In genomic region chr20:13784893-13785715, GRCh38 we compare ENCODE assay signal across 1 cellular context.
A peak's percentile ranks its signal among the peaks of the same experiment; 100 is the strongest.
TF ChIP-seq lines count a peak whose summit lies in the region.

Gene ESF1, minus strand, starts transcription at chr20:13784919. Its CDS starts 1,779 bp downstream, at chr20:13783140.
Gene NDUFAF5, plus strand, starts transcription at chr20:13785028. Its CDS starts 41 bp downstream, at chr20:13785069.

TF ChIP-seq in K562, 482 proteins besides CTCF, POLR2A, EP300 and RAD21 (continued from another document and continues in another):
- TF ChIP-seq SETDB1 (IDR thresholded peaks at IDR 0.05; ENCODE audit: low read length) (no peak), KAT8 (IDR thresholded peaks at IDR 0.05; ENCODE audit: low read depth) (no peak), ZSCAN29 (IDR thresholded peaks at IDR 0.05) (no peak), ZFP36 (IDR thresholded peaks at IDR 0.05; ENCODE audit: low read depth, low read length, partially characterized antibody) (no peak), IRF9 (tag; IDR thresholded peaks at IDR 0.05) (no peak), PCBP1 (IDR thresholded peaks at IDR 0.05; ENCODE audit: low read depth, low read length, poor library complexity, severe bottlenecking) (no peak), XRCC5 (IDR thresholded peaks at IDR 0.05; ENCODE audit: low read depth, low read length) (peak; percentile 44; the same call in 1 of the 2 replicates), GABPB1 (CRISPR knock-in tag; IDR thresholded peaks at IDR 0.05) (no peak), CBFA2T2 (conservative IDR thresholded peaks at IDR 0.05) (peak; percentile 52; the same call in 1 of the 2 replicates), ATF6 (CRISPR knock-in tag; IDR thresholded peaks at IDR 0.05) (no peak), HMGXB4 (CRISPR knock-in tag; IDR thresholded peaks at IDR 0.05) (no peak), ZNF274 (IDR thresholded peaks at IDR 0.05; ENCODE audit: borderline replicate concordance, low read depth, low read length) (no peak), OTX1 (CRISPR knock-in tag; IDR thresholded peaks at IDR 0.05) (no peak), ZNF507 (tag; conservative IDR thresholded peaks at IDR 0.05) (no peak), ZNF165 (CRISPR knock-in tag; IDR thresholded peaks at IDR 0.05; ENCODE audit: borderline replicate concordance) (no peak), KLF10 (CRISPR knock-in tag; IDR thresholded peaks at IDR 0.05) (no peak), ZHX1 (conservative IDR thresholded peaks at IDR 0.05; ENCODE audit: low read length) (no peak), ZNF586 (CRISPR knock-in tag; conservative IDR thresholded peaks at IDR 0.05) (no peak), ZBTB9 (CRISPR knock-in tag; IDR thresholded peaks at IDR 0.05) (no peak), WHSC1 (IDR thresholded peaks at IDR 0.05; ENCODE audit: low read length) (no peak), NONO (IDR thresholded peaks at IDR 0.05; ENCODE audit: low read depth in 2 of 2, low read length in 1 of 2) (no peak), NCOR1 (IDR thresholded peaks at IDR 0.05) (no peak), SNRNP70 (optimal IDR thresholded peaks at IDR 0.05; ENCODE audit: low read depth, low read length) (no peak), ID3 (CRISPR knock-in tag; IDR thresholded peaks at IDR 0.05) (no peak), ID3 (tag; IDR thresholded peaks at IDR 0.05) (0 out of 2 replicates have a peak, but pooled peaks have one; percentile 40), ZBTB11 (CRISPR knock-in tag; IDR thresholded peaks at IDR 0.05) (peak in 1 of 3 experiments; percentile 22; a peak in 1 of 6 replicates), MAZ (CRISPR knock-in tag; conservative IDR thresholded peaks at IDR 0.05 in 1 of 2, IDR thresholded peaks at IDR 0.05 in 1 of 2) (no peak), ZNF311 (CRISPR knock-in tag; IDR thresholded peaks at IDR 0.05) (no peak), ZNF124 (CRISPR knock-in tag; IDR thresholded peaks at IDR 0.05) (no peak), BMI1 (IDR thresholded peaks at IDR 0.05; ENCODE audit: low read length) (no peak), ETS1 (conservative IDR thresholded peaks at IDR 0.05; ENCODE audit: control insufficient read depth, low read depth, low read length) (0 out of 2 replicates have a peak, but pooled peaks have one; percentile 69), ARNT (IDR thresholded peaks at IDR 0.05) (peak in 1 of 2 experiments; percentile 94; a peak in 2 of 4 replicates), KDM4B (IDR thresholded peaks at IDR 0.05; ENCODE audit: borderline replicate concordance in 2 of 2, low read depth in 1 of 2) (peak in 1 of 2 experiments; percentile 37; a peak in 1 of 4 replicates), THAP7 (CRISPR knock-in tag; IDR thresholded peaks at IDR 0.05) (no peak), ZBTB49 (CRISPR knock-in tag; IDR thresholded peaks at IDR 0.05; ENCODE audit: borderline replicate concordance) (no peak), E2F8 (IDR thresholded peaks at IDR 0.05; ENCODE audit: low read depth, partially characterized antibody) (no peak), NEUROD1 (IDR thresholded peaks at IDR 0.05; ENCODE audit: borderline replicate concordance, low read depth, low read length, partially characterized antibody) (peak; percentile 80), PTBP1 (IDR thresholded peaks at IDR 0.05; ENCODE audit: low read depth, low read length) (no peak), COPS2 (conservative IDR thresholded peaks at IDR 0.05) (no peak), ZNF217 (CRISPR knock-in tag; IDR thresholded peaks at IDR 0.05) (no peak), KDM5B (IDR thresholded peaks at IDR 0.05; ENCODE audit: insufficient replicate concordance, low read depth, low read length) (no peak), RBM17 (IDR thresholded peaks at IDR 0.05; ENCODE audit: borderline replicate concordance, low read depth, low read length) (no peak)
